8 cellular contexts compared by ENCODE assay signal in the genomic region with DNA sequence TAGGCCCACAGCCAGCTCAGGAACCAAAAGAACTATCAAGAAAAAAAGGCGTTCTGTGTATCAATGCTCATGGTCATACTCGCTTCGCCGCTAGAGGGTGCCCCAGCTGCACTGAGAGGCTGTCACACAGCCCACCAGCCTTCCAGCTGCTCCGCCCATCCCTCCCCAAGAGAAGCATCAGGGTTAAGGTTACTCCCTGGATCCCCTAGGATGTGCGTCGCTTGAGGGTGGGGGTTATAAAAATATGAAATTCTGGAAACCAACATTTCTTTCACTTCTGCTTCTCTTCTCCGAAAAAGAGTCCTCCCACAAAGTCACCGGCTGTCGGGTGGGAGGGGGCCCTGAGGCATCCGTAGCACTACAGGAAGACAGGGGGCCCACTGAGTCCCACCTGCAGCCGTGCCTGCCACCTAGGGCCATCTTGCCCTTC. TPM values are rescaled to one million over a fixed set of nuclear protein-coding genes. Genes with fewer than 3 reads are reported as not detected.
DNase-seq lines count a peak whose midpoint lies in the region; ATAC-seq and TF ChIP-seq lines count a peak whose summit lies in the region.

No MANE protein-coding gene starts in this region.

- DNase-seq in GM13976 (ENCODE audit: low spot score) (peak; percentile 82), NCI-H1105 (lab: John Stamatoyannopoulos, UW) (peak; percentile 63), Right ventricle myocardium inferior (ENCODE audit: missing footprints) (peak; percentile 94), ovary (peak; percentile 87 to 94 (median 92))
- peak; percentile 89 for DNase-seq in activated naive CD8-positive, alpha-beta T cell treated with anti-CD3 and anti-CD28 coated beads, Interleukin-2, amount 10 ng/mL, durations not matched to agents 7 days and 5 days

- H3K4me3 ChIP-seq in SU-DHL-6 (ENCODE audit: insufficient read depth, low read length, poor library complexity, severe bottlenecking): peak overlapping the region; percentile 98
- peak overlapping the region; percentile 64 for H3K4me3 ChIP-seq in ovary

- no peak for TF ChIP-seq EP300 in ovary (IDR thresholded peaks at IDR 0.05)

- peaks cover 9% of the 10 kb centered on the region for H3K4me1 ChIP-seq in ovary (ENCODE audit: insufficient read depth)

- in situ Hi-C loops in GM13976 (cut with MboI; ENCODE audit: low sequenced_read_pairs, unreplicated experiment): loop anchor here (10.0 kb wide), 2 partner anchors 124 to 254 kb away; no protein-coding TSS in a partner anchor

- H3K27me3 Mint-ChIP-seq in activated naive CD8-positive, alpha-beta T cell treated with anti-CD3 and anti-CD28 coated beads, Interleukin-2, amount 10 ng/mL, durations not matched to agents 7 days and 5 days: peaks cover 14% of the 10 kb centered on the region

- H3K36me3 ChIP-seq in SU-DHL-6 (ENCODE audit: low read length) (no peaks in the 10 kb centered on the region), ovary (no peaks in the 10 kb centered on the region)

- H3K4me3 Mint-ChIP-seq in activated naive CD8-positive, alpha-beta T cell treated with anti-CD3 and anti-CD28 coated beads, Interleukin-2, amount 10 ng/mL, durations not matched to agents 7 days and 5 days: peak overlapping the region; percentile 90

- no peaks in the 10 kb centered on the region for H3K9me2 ChIP-seq in SU-DHL-6 (replicated peaks; ENCODE audit: insufficient read depth, low read length)

- H3K27ac ChIP-seq in SU-DHL-6 (ENCODE audit: low read depth, low read length) (peak overlapping the region; percentile 87), ovary (peak overlapping the region; percentile 95), temporal lobe (ENCODE audit: low read depth, low read length) (peak overlapping the region; percentile 68)

- peak overlapping the region; percentile 94 for H3K9ac ChIP-seq in SU-DHL-6 (ENCODE audit: low read length)

- peak overlapping the region; percentile 88 for H3K27ac Mint-ChIP-seq in activated naive CD8-positive, alpha-beta T cell treated with anti-CD3 and anti-CD28 coated beads, Interleukin-2, amount 10 ng/mL, durations not matched to agents 7 days and 5 days

- no peaks in the 10 kb centered on the region for H3K9me3 Mint-ChIP-seq in activated naive CD8-positive, alpha-beta T cell treated with anti-CD3 and anti-CD28 coated beads, Interleukin-2, amount 10 ng/mL, durations not matched to agents 7 days and 5 days

- 2 to 3% (median 3%) methylated on average over 12 of the region's 12 CpGs for WGBS in ovary, 3 donors

- H3K36me3 Mint-ChIP-seq in activated naive CD8-positive, alpha-beta T cell treated with anti-CD3 and anti-CD28 coated beads, Interleukin-2, amount 10 ng/mL, durations not matched to agents 7 days and 5 days: peaks cover 1% of the 10 kb centered on the region

- H3K4me1 Mint-ChIP-seq in activated naive CD8-positive, alpha-beta T cell treated with anti-CD3 and anti-CD28 coated beads, Interleukin-2, amount 10 ng/mL, durations not matched to agents 7 days and 5 days: peaks cover 34% of the 10 kb centered on the region

- no peak overlapping the region for H2AFZ ChIP-seq in SU-DHL-6 (ENCODE audit: low read depth, low read length, severe bottlenecking)

- no peaks in the 10 kb centered on the region for H3K9me3 ChIP-seq in SU-DHL-6 (ENCODE audit: insufficient read depth, low read length)
- H3K9me3 ChIP-seq in ovary: no peaks in the 10 kb centered on the region

- peak overlapping the region; percentile 93 for H3K4me2 ChIP-seq in SU-DHL-6 (ENCODE audit: low read depth, low read length, poor library complexity, severe bottlenecking)

- ATAC-seq in activated naive CD8-positive, alpha-beta T cell treated with anti-CD3 and anti-CD28 coated beads, Interleukin-2, amount 10 ng/mL, durations not matched to agents 7 days and 5 days (ENCODE audit: low read depth): peak; percentile 49
- peak; percentile 58 for ATAC-seq in Right ventricle myocardium inferior
- no peak for ATAC-seq in GM18868 (IDR thresholded peaks at IDR 0.05; ENCODE audit: unreplicated experiment)

- intact Hi-C loops in Right ventricle myocardium inferior (cut with DNase I): loop anchor here (1.0 to 5.0 kb wide), 3 partner anchors 57 to 447 kb away; a partner anchor contains a TSS
- intact Hi-C loops in ovary (cut with DNase I): loop anchor here in 2 of 4 donors (2.0 to 5.0 kb wide), 3 partner anchors 52 to 447 kb away; a partner anchor contains a TSS

- no peaks in the 10 kb centered on the region for H3K27me3 ChIP-seq in SU-DHL-6 (ENCODE audit: low read length)
- H3K27me3 ChIP-seq in ovary: no peaks in the 10 kb centered on the region

- H4K20me1 ChIP-seq in SU-DHL-6 (ENCODE audit: low read depth, low read length): no peaks in the 10 kb centered on the region

- POLR2A ChIA-PET in activated naive CD8-positive, alpha-beta T cell treated with anti-CD3 and anti-CD28 coated beads, Interleukin-2, amount 10 ng/mL, durations not matched to agents 7 days and 5 days (lab: Charles Lee): interaction anchor here (0.7 to 4.1 kb wide), 8 partner anchors 9 to 449 kb away, joined by 3 to 32 read pairs (median 5); a partner anchor contains a TSS

- TF ChIP-seq CTCF in GM13976 (IDR thresholded peaks at IDR 0.05; ENCODE audit: borderline replicate concordance, control extremely low read depth, extremely low read depth, insufficient read depth, missing control alignments) (peak; percentile 87), SU-DHL-6 (IDR thresholded peaks at IDR 0.05; ENCODE audit: insufficient read depth, low read length, poor library complexity, severe bottlenecking) (peak; percentile 91), ovary (IDR thresholded peaks at IDR 0.05) (peak; percentile 83 to 93 (median 88))

- peaks cover 18% of the 10 kb centered on the region; the same call in 1 of the 2 replicates for H3K79me2 ChIP-seq in SU-DHL-6 (ENCODE audit: insufficient read depth, low read length)

- no peak for TF ChIP-seq POLR2A in ovary (IDR thresholded peaks at IDR 0.05)

- H3F3A ChIP-seq in SU-DHL-6 (ENCODE audit: insufficient read depth): 0 out of 2 replicates have a peak, but pooled peaks cover 3% of the 10 kb centered on the region

RNA-seq across cellular contexts. Expression of a gene that starts 1.7 kb away (rescaled TPM):
- total RNA-seq in activated naive CD8-positive, alpha-beta T cell treated with anti-CD3 and anti-CD28 coated beads, Interleukin-2, amount 10 ng/mL, durations not matched to agents 7 days and 5 days: 10 to 100 TPM; 66.0 to 66.4 TPM
- total RNA-seq in Right ventricle myocardium inferior (39.3 TPM), ovary (100 to 1,000 TPM in 5 of 7 donors, 10 to 100 TPM in 2; 32.7 to 175 (median 120) TPM), temporal lobe (21.9 TPM)
- polyA plus RNA-seq in ovary: 10 to 100 TPM; 22.6 to 26.4 TPM

RNA-seq across cellular contexts. Expression of a gene that starts 26.5 kb away (rescaled TPM):
- total RNA-seq in activated naive CD8-positive, alpha-beta T cell treated with anti-CD3 and anti-CD28 coated beads, Interleukin-2, amount 10 ng/mL, durations not matched to agents 7 days and 5 days: 1 to 10 TPM; 5.9 to 6.8 TPM
- total RNA-seq in Right ventricle myocardium inferior: 19.7 TPM
- 10 to 100 TPM in 5 of 7 donors, 1 to 10 TPM in 2; 5.2 to 23.1 (median 15.4) TPM for total RNA-seq in ovary
- 1 to 10 TPM; 5.3 to 6.3 TPM for polyA plus RNA-seq in ovary
- total RNA-seq in temporal lobe: 20.9 TPM
